Comparison of ENCODE assay signal across 30 cellular contexts in genomic region chr13:112465251-112466131, GRCh38.
"Had no signal": no experiment of that assay in that cellular context is flagged by ENCODE, and none has a peak within 500 bp of the region (broad histone marks: within the 10 kb centered on the region; RNA-seq: fewer than 3 reads in every experiment).

No MANE protein-coding gene starts in this region.

- H3K9me3 Mint-ChIP-seq: activated T-helper 2 cell treated with anti-CD3 and anti-CD28 coated beads, Interferon-gamma antibody, Interleukin-2, Interleukin-4, amounts not matched to agents 10 μg/mL and 5 μg/mL and 100 μg/mL, durations not matched to agents 14 hours and 24 hours and 36 hours; central memory CD8-positive, alpha-beta T cell; T-helper 1 cell treated with Interleukin-12 subunit alpha and Interleukin-12 subunit beta and Interleukin-4 antibody, amounts not matched to agents 30 μg/mL and 1 μg/mL, for 36 hours had no signal

- H3K9ac ChIP-seq: parathyroid adenoma had no signal

- H3K4me1 Mint-ChIP-seq: activated naive CD4-positive, alpha-beta T cell treated with anti-CD3 and anti-CD28 coated beads, Interleukin-2, amount 50 U/mL, for 24 hours; activated naive CD8-positive, alpha-beta T cell treated with anti-CD3 and anti-CD28 coated beads, Interleukin-2, amount 50 U/mL, for 24 hours; central memory CD8-positive, alpha-beta T cell; endodermal cell; mesothelial cell of epicardium; naive thymus-derived CD4-positive, alpha-beta T cell had no signal

- FAIRE-seq: islet of Langerhans, TTC549 had no signal

- H3K4me3 Mint-ChIP-seq: activated naive CD4-positive, alpha-beta T cell treated with anti-CD3 and anti-CD28 coated beads, Interleukin-2, amount 50 U/mL, for 24 hours; activated naive CD8-positive, alpha-beta T cell treated with anti-CD3 and anti-CD28 coated beads, Interleukin-2, amount 50 U/mL, for 24 hours; central memory CD8-positive, alpha-beta T cell; dendritic cell treated with granulocyte-macrophage colony-stimulating factor and Interleukin-4, amounts not matched to agents 40 ng/mL and 50 ng/mL, for 4 days; endodermal cell; mesothelial cell of epicardium; naive thymus-derived CD4-positive, alpha-beta T cell; T-helper 1 cell treated with Interleukin-12 subunit alpha and Interleukin-12 subunit beta and Interleukin-4 antibody, amounts not matched to agents 30 μg/mL and 1 μg/mL, for 36 hours had no signal

- H2AFZ ChIP-seq: parathyroid adenoma had no signal

- H3K36me3 ChIP-seq: breast epithelium, tibial nerve, uterus had no signal

- H3K79me2 ChIP-seq: parathyroid adenoma had no signal

- H3K4me1 ChIP-seq: breast epithelium, foreskin keratinocyte, parathyroid adenoma, psoas muscle, tibial nerve, uterus had no signal

- ATAC-seq: activated CD4-positive, CD25-positive, alpha-beta regulatory T cell treated with anti-CD3 and anti-CD28 coated beads, Interleukin-2, amount 50 U/mL, for 24 hours; activated naive CD8-positive, alpha-beta T cell treated with anti-CD3 and anti-CD28 coated beads, Interleukin-2, amount 50 U/mL, for 24 hours; esophagus mucosa; foreskin keratinocyte; left cardiac atrium; left ventricle myocardium superior; naive thymus-derived CD4-positive, alpha-beta T cell; psoas muscle had no signal

- H3K4me3 ChIP-seq: breast epithelium, psoas muscle, tibial nerve, uterus had no signal

- DNase-seq: activated CD4-positive, alpha-beta T cell treated with anti-CD3 and anti-CD28 coated beads for 48 hours; activated CD4-positive, alpha-beta T cell treated with anti-CD3 and anti-CD28 coated beads, Interleukin-2, amount 50 U/mL, for 48 hours; activated naive CD8-positive, alpha-beta T cell treated with anti-CD3 and anti-CD28 coated beads, Interleukin-2, amount 50 U/mL, for 24 hours; amygdala; endodermal cell; foreskin keratinocyte; left cardiac atrium; left ventricle myocardium superior; mammary epithelial cell; naive thymus-derived CD4-positive, alpha-beta T cell; nucleus accumbens; stimulated activated naive CD4-positive, alpha-beta T cell treated with Interleukin-2 at 50 U/mL for 16 hours; SW 1271; T-helper 9 cell; uterus had no signal

- H3K36me3 Mint-ChIP-seq: mesothelial cell of epicardium had no signal

- H3K27me3 ChIP-seq: breast epithelium, foreskin keratinocyte, tibial nerve, uterus had no signal

- H3K27ac ChIP-seq: breast epithelium, foreskin keratinocyte, parathyroid adenoma, psoas muscle, tibial nerve, uterus, VCaP had no signal

- H3K27ac Mint-ChIP-seq: activated naive CD4-positive, alpha-beta T cell treated with anti-CD3 and anti-CD28 coated beads, Interleukin-2, amount 50 U/mL, for 24 hours; activated naive CD8-positive, alpha-beta T cell treated with anti-CD3 and anti-CD28 coated beads, Interleukin-2, amount 50 U/mL, for 24 hours; activated T-helper 2 cell treated with anti-CD3 and anti-CD28 coated beads, Interferon-gamma antibody, Interleukin-2, Interleukin-4, amounts not matched to agents 10 μg/mL and 5 μg/mL and 100 μg/mL, durations not matched to agents 14 hours and 24 hours and 36 hours; dendritic cell treated with granulocyte-macrophage colony-stimulating factor and Interleukin-4, amounts not matched to agents 40 ng/mL and 50 ng/mL, for 4 days; mesothelial cell of epicardium; naive thymus-derived CD4-positive, alpha-beta T cell; T-helper 1 cell treated with Interleukin-12 subunit alpha and Interleukin-12 subunit beta and Interleukin-4 antibody, amounts not matched to agents 30 μg/mL and 1 μg/mL, for 36 hours had no signal
